In the genomic region with DNA sequence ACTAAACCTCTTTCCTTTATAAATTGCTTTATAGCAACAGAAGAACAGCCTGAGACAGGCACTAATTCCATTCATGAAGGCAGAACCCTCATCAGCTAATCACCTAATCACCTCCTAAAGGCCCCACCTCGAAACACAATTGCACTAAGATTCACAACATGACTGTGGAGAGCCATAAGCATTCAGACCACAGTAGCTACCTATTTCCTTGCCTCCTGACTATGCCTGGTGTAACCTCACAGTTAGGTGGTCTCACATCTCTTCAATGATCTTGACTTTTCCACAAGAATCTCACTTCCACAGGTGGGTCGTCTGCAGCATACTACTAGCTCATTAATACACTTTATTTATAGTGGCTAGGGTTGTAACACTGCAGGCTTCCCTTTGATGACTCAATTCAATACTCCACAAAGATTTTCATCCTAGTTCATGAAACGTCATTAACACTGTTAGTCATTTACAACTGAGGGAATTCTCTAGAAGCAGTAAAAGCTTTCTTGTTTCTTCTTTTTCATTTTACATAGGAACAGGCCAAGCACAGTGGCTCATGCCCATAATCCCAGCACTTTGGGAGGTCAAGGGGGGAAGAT, we compare ENCODE assay signal across 9 cellular contexts. TPM values are rescaled to one million over a fixed set of nuclear protein-coding genes. Genes with fewer than 3 reads are reported as not detected.
DNase-seq lines count a peak whose midpoint lies in the region; ATAC-seq and TF ChIP-seq lines count a peak whose summit lies in the region.
"Had no signal": no experiment of that assay in that cellular context is flagged by ENCODE, and none has a peak within 500 bp of the region (broad histone marks: within the 10 kb centered on the region; RNA-seq: fewer than 3 reads in every experiment).

No MANE protein-coding gene starts in this region.

- H3K4me1 Mint-ChIP-seq in Caco-2 (ENCODE audit: low read depth, unreplicated experiment) (peaks cover 11% of the 10 kb centered on the region), endothelial cell (ENCODE audit: unreplicated experiment) (peaks cover 21% of the 10 kb centered on the region)

- ATAC-seq in GM21367 (IDR thresholded peaks at IDR 0.05; ENCODE audit: unreplicated experiment): peak; percentile 56
- ATAC-seq in HG03442 (IDR thresholded peaks at IDR 0.05; ENCODE audit: unreplicated experiment): peak; percentile 78
- no peak for ATAC-seq in GM19397 (IDR thresholded peaks at IDR 0.05; ENCODE audit: unreplicated experiment)
- ATAC-seq in HG03280 (IDR thresholded peaks at IDR 0.05; ENCODE audit: unreplicated experiment): no peak

- POLR2A ChIA-PET in Caco-2 (lab: Charles Lee): interaction anchor here (1.3 kb wide), 1 partner anchor 28 kb away, joined by 3 read pairs; a partner anchor contains a TSS

- H3K27ac Mint-ChIP-seq in Caco-2 (ENCODE audit: unreplicated experiment) (peak overlapping the region; percentile 8), endothelial cell (ENCODE audit: unreplicated experiment) (peak overlapping the region; percentile 9)

- intact Hi-C loops in Caco-2 (cut with micrococcal nuclease; ENCODE audit: unreplicated experiment): loop anchor here (10.0 kb wide), 1 partner anchor 295 kb away; no protein-coding TSS in a partner anchor

- no peaks in the 10 kb centered on the region for H3K27me3 ChIP-seq in Caco-2 (replicated peaks; ENCODE audit: control insufficient read depth, insufficient read depth, low read length)
- H3K27me3 ChIP-seq: dorsolateral prefrontal cortex had no signal

- TF ChIP-seq CTCF in Caco-2 (IDR thresholded peaks at IDR 0.05; ENCODE audit: insufficient read depth in 1 of 2, low read depth in 1 of 2, low read length in 1 of 2, severe bottlenecking in 1 of 2, unreplicated experiment in 1 of 2) (no peak), endothelial cell (IDR thresholded peaks at IDR 0.05; ENCODE audit: unreplicated experiment) (no peak)

- DNase-seq in Caco-2 (no peak), endothelial cell (ENCODE audit: low spot score) (no peak), midbrain (lab: John Stamatoyannopoulos, UW) (no peak), OCI-M2 (lab: John Stamatoyannopoulos, UW; ENCODE audit: unreplicated experiment) (no peak)
- DNase-seq: dorsolateral prefrontal cortex had no signal

- no peak overlapping the region for H3K4me3 Mint-ChIP-seq in Caco-2 (ENCODE audit: unreplicated experiment)
- no peak overlapping the region for H3K4me3 Mint-ChIP-seq in endothelial cell (ENCODE audit: unreplicated experiment)

- CTCF ChIA-PET in Caco-2 (lab: Charles Lee): no interaction called here

- H3K27me3 Mint-ChIP-seq in Caco-2 (ENCODE audit: insufficient read depth, unreplicated experiment): no peaks in the 10 kb centered on the region
- H3K27me3 Mint-ChIP-seq in endothelial cell (ENCODE audit: unreplicated experiment): no peaks in the 10 kb centered on the region

- H3K4me1 ChIP-seq in Caco-2: peaks cover 2% of the 10 kb centered on the region; the same call in 1 of the 2 replicates

- H3K36me3 ChIP-seq in Caco-2 (ENCODE audit: control insufficient read depth, insufficient read depth, low read length): peaks cover 8% of the 10 kb centered on the region

- H3K4me3 ChIP-seq in Caco-2 (ENCODE audit: low read depth, low read length): no peak overlapping the region
- H3K4me3 ChIP-seq: dorsolateral prefrontal cortex had no signal

- no peaks in the 10 kb centered on the region for H3K9me3 Mint-ChIP-seq in Caco-2 (ENCODE audit: unreplicated experiment)
- H3K9me3 Mint-ChIP-seq in endothelial cell (ENCODE audit: unreplicated experiment): no peaks in the 10 kb centered on the region

- no TSS peak for BruUV-seq in Caco-2 (replicated peaks; lab: Mats Ljungman, UMichigan)

- H3K36me3 Mint-ChIP-seq in Caco-2 (ENCODE audit: insufficient read depth, unreplicated experiment) (peaks cover 81% of the 10 kb centered on the region), endothelial cell (ENCODE audit: low read depth, unreplicated experiment) (peaks cover 16% of the 10 kb centered on the region)

- no peaks in the 10 kb centered on the region for H3K9me3 ChIP-seq in Caco-2

RNA-seq across cellular contexts. Expression of a gene that starts 27.1 kb away (rescaled TPM):
- total RNA-seq in Caco-2 (2022) (244 and 253 TPM in 2 replicates), endothelial cell (ENCODE audit: unreplicated experiment) (92.3 TPM)

Comparison
In these comparisons a context has a peak if more than half of its experiments do, and no peak if none do; other contexts are left out.
1. ATAC-seq: peak in GM21367 (single experiment) and HG03442 (single experiment); none in GM19397 (single experiment) and HG03280 (single experiment).